In genomic region chr16:23014592-23014991, GRCh38 we compare ENCODE assay signal across 20 cellular contexts.
DNase-seq lines count a peak whose midpoint lies in the region; ATAC-seq and TF ChIP-seq lines count a peak whose summit lies in the region.
"Had no signal": no experiment of that assay in that cellular context is flagged by ENCODE, and none has a peak within 500 bp of the region (broad histone marks: within the 10 kb centered on the region; RNA-seq: fewer than 3 reads in every experiment).

No MANE protein-coding gene starts in this region.

- no peak for ATAC-seq in SK-N-SH treated with all-trans-retinoic acid at 6 μM for 48 hours
- ATAC-seq in WTC11, result no peak
- ATAC-seq: activated T-cell treated with anti-CD3 and anti-CD28 coated beads, Interleukin-2, amount 50 U/mL, for 72 hours; left lung had no signal

- no peak overlapping the region for H3K4me3 Mint-ChIP-seq in WTC11
- H3K4me3 Mint-ChIP-seq: activated naive CD4-positive, alpha-beta T cell treated with anti-CD3 and anti-CD28 coated beads, Interleukin-2, amount 50 U/mL, for 24 hours; activated T-cell treated with anti-CD3 and anti-CD28 coated beads, Interleukin-2, amount 50 U/mL, for 72 hours; T-helper 1 cell treated with Interleukin-12 subunit alpha and Interleukin-12 subunit beta and Interleukin-4 antibody, amounts not matched to agents 30 μg/mL and 1 μg/mL, for 36 hours had no signal

- no peaks in the 10 kb centered on the region for H3K27me3 Mint-ChIP-seq in WTC11 (ENCODE audit: low read depth)

- H3K36me3 Mint-ChIP-seq in WTC11, result no peaks in the 10 kb centered on the region
- H3K36me3 Mint-ChIP-seq: activated naive CD4-positive, alpha-beta T cell treated with anti-CD3 and anti-CD28 coated beads, Interleukin-2, amount 50 U/mL, for 24 hours had no signal

- no peak overlapping the region for H3K27ac Mint-ChIP-seq in WTC11
- H3K27ac Mint-ChIP-seq: activated naive CD4-positive, alpha-beta T cell treated with anti-CD3 and anti-CD28 coated beads, Interleukin-2, amount 50 U/mL, for 24 hours; activated T-cell treated with anti-CD3 and anti-CD28 coated beads, Interleukin-2, amount 50 U/mL, for 72 hours; T-helper 1 cell treated with Interleukin-12 subunit alpha and Interleukin-12 subunit beta and Interleukin-4 antibody, amounts not matched to agents 30 μg/mL and 1 μg/mL, for 36 hours had no signal

- H3K4me3 ChIP-seq in SK-N-SH (ENCODE audit: low read depth in 2 of 2, low read length in 1 of 2), result no peak overlapping the region
- H3K4me3 ChIP-seq: BLaER1, left lung, testis, vagina had no signal

- no peak for DNase-seq in SK-N-SH
- DNase-seq in HT1080 (ENCODE audit: low read depth), result peak; percentile 12
- DNase-seq in iris pigment epithelial cell (ENCODE audit: low read depth), result peak; percentile 10
- no peak for DNase-seq in ACHN
- no peak for DNase-seq in NCI-H2029 (lab: John Stamatoyannopoulos, UW)
- no peak for DNase-seq in WTC11 (ENCODE audit: low spot score)
- DNase-seq: activated T-cell treated with anti-CD3 and anti-CD28 coated beads, Interleukin-2, amount 50 U/mL, for 72 hours; effector memory CD4-positive, alpha-beta T cell; KBM-7; left lung; NCI-H524; posterior cingulate gyrus; SHP77 treated with DMSO at 0.1 percent for 48 hours; testis had no signal

- no peak overlapping the region for H3K9ac ChIP-seq in SK-N-SH
- H3K9ac ChIP-seq: BLaER1 had no signal

- TF ChIP-seq CTCF in SK-N-SH (IDR thresholded peaks at IDR 0.05) (no peak), WTC11 (IDR thresholded peaks at IDR 0.05) (no peak)

- no peaks in the 10 kb centered on the region for H3F3A ChIP-seq in SK-N-SH (replicated peaks; ENCODE audit: insufficient read depth)

- in situ Hi-C loops in ACHN (cut with HindIII; ENCODE audit: low pct_ligation_motif_present, low pct_unique_long_range_greater_than_20kb, low sequenced_read_pairs), result no loop called here

- TF ChIP-seq RAD21 in SK-N-SH (IDR thresholded peaks at IDR 0.05; ENCODE audit: low read length), result no peak

- H3K36me3 ChIP-seq in SK-N-SH (replicated peaks in 1 of 2; ENCODE audit: control insufficient read depth in 1 of 2, insufficient read depth in 2 of 2, low read length in 1 of 2), result no peaks in the 10 kb centered on the region
- H3K36me3 ChIP-seq: BLaER1, left lung, vagina had no signal

- H3K9me2 ChIP-seq in SK-N-SH, result no peaks in the 10 kb centered on the region

- no peak overlapping the region for H3K27ac ChIP-seq in SK-N-SH (ENCODE audit: low read depth in 2 of 2, low read length in 1 of 2)
- H3K27ac ChIP-seq: BLaER1, left lung, testis, vagina had no signal

- no peak overlapping the region for H3K4me2 ChIP-seq in SK-N-SH
- H3K4me2 ChIP-seq: BLaER1 had no signal

- 8% methylated on average over 2 of the region's 2 CpGs for WGBS in SK-N-SH (ENCODE audit: low lambda C conversion rate)

- H3K27me3 ChIP-seq in SK-N-SH (ENCODE audit: insufficient read depth), result no peaks in the 10 kb centered on the region
- H3K27me3 ChIP-seq: BLaER1, left lung, testis, vagina had no signal

- 0 out of 2 replicates have a peak, but pooled peaks cover 3% of the 10 kb centered on the region for H3K4me1 Mint-ChIP-seq in WTC11
- H3K4me1 Mint-ChIP-seq: activated naive CD4-positive, alpha-beta T cell treated with anti-CD3 and anti-CD28 coated beads, Interleukin-2, amount 50 U/mL, for 24 hours had no signal

- no peaks in the 10 kb centered on the region for H3K4me1 ChIP-seq in SK-N-SH (ENCODE audit: control insufficient read depth in 1 of 2, insufficient read depth in 2 of 2, low read depth in 1 of 2, low read length in 1 of 2)
- H3K4me1 ChIP-seq: left lung, testis, vagina had no signal

- POLR2A ChIA-PET in SK-N-SH (lab: Yijun Ruan, JAX) (no interaction called here), WTC11 (lab: Charles Lee) (no interaction called here)

- no peaks in the 10 kb centered on the region for H3K9me3 ChIP-seq in SK-N-SH
- H3K9me3 ChIP-seq: BLaER1, left lung, testis, vagina had no signal

- H2AFZ ChIP-seq in SK-N-SH (ENCODE audit: low read depth), result no peak overlapping the region

- CTCF ChIA-PET in SK-N-SH (lab: Yijun Ruan, JAX), result interaction anchor here (1.0 to 4.2 kb wide), 4 partner anchors 12 to 115 kb away, joined by 3 to 14 read pairs (median 8); no protein-coding TSS in a partner anchor
- CTCF ChIA-PET in WTC11 (lab: Charles Lee), result interaction anchor here (0.9 to 1.5 kb wide), 2 partner anchors 17 to 116 kb away, joined by 3 to 7 read pairs; no protein-coding TSS in a partner anchor

- H3K9me3 Mint-ChIP-seq in WTC11, result peaks cover 3% of the 10 kb centered on the region; the same call in 1 of the 2 replicates
- H3K9me3 Mint-ChIP-seq: activated naive CD4-positive, alpha-beta T cell treated with anti-CD3 and anti-CD28 coated beads, Interleukin-2, amount 50 U/mL, for 24 hours; activated T-cell treated with anti-CD3 and anti-CD28 coated beads, Interleukin-2, amount 50 U/mL, for 72 hours; T-helper 1 cell treated with Interleukin-12 subunit alpha and Interleukin-12 subunit beta and Interleukin-4 antibody, amounts not matched to agents 30 μg/mL and 1 μg/mL, for 36 hours had no signal

- no peaks in the 10 kb centered on the region for H4K20me1 ChIP-seq in SK-N-SH (ENCODE audit: insufficient read depth)
- H4K20me1 ChIP-seq: BLaER1 had no signal

- no peaks in the 10 kb centered on the region for H3K79me2 ChIP-seq in SK-N-SH (ENCODE audit: insufficient read depth)

- TF ChIP-seq EP300 in SK-N-SH (IDR thresholded peaks at IDR 0.05; ENCODE audit: borderline replicate concordance in 1 of 2, low read depth in 1 of 2, low read length in 1 of 2), result no peak

TF ChIP-seq in SK-N-SH, 30 proteins besides CTCF, POLR2A, EP300 and RAD21 (continues in another document):
- TF ChIP-seq TEAD4 (IDR thresholded peaks at IDR 0.05; ENCODE audit: borderline replicate concordance, insufficient read depth), result no peak

TF ChIP-seq in SK-N-SH treated with all-trans-retinoic acid at 6 μM for 48 hours, 23 proteins besides CTCF, POLR2A, EP300 and RAD21 (continues in another document):
- TF ChIP-seq PPARA (CRISPR knock-in tag; IDR thresholded peaks at IDR 0.05; ENCODE audit: borderline replicate concordance) (no peak), CREB5 (CRISPR knock-in tag; IDR thresholded peaks at IDR 0.05; ENCODE audit: low read depth) (no peak)

TF ChIP-seq in PFSK-1, 5 proteins besides CTCF, POLR2A, EP300 and RAD21:
- TF ChIP-seq SIN3A (IDR thresholded peaks at IDR 0.05; ENCODE audit: borderline replicate concordance, insufficient read depth, low read length) (no peak), REST (IDR thresholded peaks at IDR 0.05; ENCODE audit: insufficient read depth in 1 of 2, low read depth in 2 of 2, low read length in 2 of 2) (peak; percentile 62 to 90; a peak in 3 of 4 replicates)

TF ChIP-seq in WTC11, 78 proteins besides CTCF, POLR2A, EP300 and RAD21 (continues in another document):
- TF ChIP-seq PRRX2 (CRISPR knock-in tag; IDR thresholded peaks at IDR 0.05), result no peak
- no peak for TF ChIP-seq ZNF121 (CRISPR knock-in tag; IDR thresholded peaks at IDR 0.05)
- TF ChIP-seq ZNF232 (CRISPR knock-in tag; IDR thresholded peaks at IDR 0.05), result no peak
- no peak for TF ChIP-seq USF2 (CRISPR knock-in tag; IDR thresholded peaks at IDR 0.05)
- TF ChIP-seq ERG (CRISPR knock-in tag; IDR thresholded peaks at IDR 0.05), result no peak
- TF ChIP-seq PREB (CRISPR knock-in tag; IDR thresholded peaks at IDR 0.05; ENCODE audit: borderline replicate concordance), result no peak

Comparison
In these comparisons a context has a peak if more than half of its experiments do, and no peak if none do; other contexts are left out.
1. DNase-seq: peak in HT1080 (single experiment) and iris pigment epithelial cell (single experiment); none in SK-N-SH (single experiment), ACHN (single experiment), NCI-H2029 (single experiment) and WTC11 (single experiment).